ENCODE assay signal across 36 cellular contexts in genomic region chr19:53237114-53237777, GRCh38. TPM values are rescaled to one million over a fixed set of nuclear protein-coding genes. Genes with fewer than 3 reads are reported as not detected.
"Had no signal": no experiment of that assay in that cellular context is flagged by ENCODE, and none has a peak within 500 bp of the region (broad histone marks: within the 10 kb centered on the region; RNA-seq: fewer than 3 reads in every experiment).

No MANE protein-coding gene starts in this region.

- H3K4me1 ChIP-seq: esophagus squamous epithelium, heart right ventricle, lower lobe of right lung, spleen, uterus had no signal

- H3K27ac Mint-ChIP-seq: activated CD4-positive, alpha-beta T cell treated with anti-CD3 and anti-CD28 coated beads, Interleukin-2, amount 10 ng/mL, durations not matched to agents 7 days and 5 days; activated CD8-positive, alpha-beta T cell treated with anti-CD3 and anti-CD28 coated beads for 36 hours; activated naive CD4-positive, alpha-beta T cell treated with anti-CD3 and anti-CD28 coated beads, Interleukin-2, amount 50 U/mL, for 24 hours; activated T-helper 17 cell treated with anti-CD3 and anti-CD28 coated beads, Interleukin-2, amount 50 U/mL, for 72 hours; nephron; T-helper 1 cell treated with Interleukin-12 subunit alpha and Interleukin-12 subunit beta and Interleukin-4 antibody, amounts not matched to agents 30 μg/mL and 1 μg/mL, for 36 hours; type B pancreatic cell had no signal

- H3K27me3 ChIP-seq: brain microvascular endothelial cell, esophagus squamous epithelium, heart right ventricle, spleen, uterus had no signal

- H3K4me3 ChIP-seq: esophagus squamous epithelium, heart right ventricle, lower lobe of right lung, spleen, uterus had no signal

- H3K4me3 Mint-ChIP-seq: activated CD4-positive, alpha-beta T cell treated with anti-CD3 and anti-CD28 coated beads, Interleukin-2, amount 10 ng/mL, durations not matched to agents 7 days and 5 days; activated CD8-positive, alpha-beta T cell treated with anti-CD3 and anti-CD28 coated beads for 36 hours; activated naive CD4-positive, alpha-beta T cell treated with anti-CD3 and anti-CD28 coated beads, Interleukin-2, amount 50 U/mL, for 24 hours; activated T-cell treated with anti-CD3 and anti-CD28 coated beads, Interleukin-2, amount 50 U/mL, for 4 hours; activated T-helper 17 cell treated with anti-CD3 and anti-CD28 coated beads, Interleukin-2, amount 50 U/mL, for 72 hours; nephron; T-helper 1 cell treated with Interleukin-12 subunit alpha and Interleukin-12 subunit beta and Interleukin-4 antibody, amounts not matched to agents 30 μg/mL and 1 μg/mL, for 36 hours; type B pancreatic cell had no signal

- ATAC-seq: activated CD8-positive, alpha-beta T cell treated with anti-CD3 and anti-CD28 coated beads for 36 hours; activated T-cell treated with anti-CD3 and anti-CD28 coated beads, Interleukin-2, amount 50 U/mL, for 4 hours; activated T-helper 17 cell treated with anti-CD3 and anti-CD28 coated beads, Interleukin-2, amount 50 U/mL, for 72 hours; heart right ventricle; left lobe of liver; lower lobe of right lung; right cardiac atrium had no signal

- H3K27me3 Mint-ChIP-seq: activated CD4-positive, alpha-beta T cell treated with anti-CD3 and anti-CD28 coated beads, Interleukin-2, amount 10 ng/mL, durations not matched to agents 7 days and 5 days; activated CD8-positive, alpha-beta T cell treated with anti-CD3 and anti-CD28 coated beads for 36 hours; activated naive CD4-positive, alpha-beta T cell treated with anti-CD3 and anti-CD28 coated beads, Interleukin-2, amount 50 U/mL, for 24 hours; activated T-helper 17 cell treated with anti-CD3 and anti-CD28 coated beads, Interleukin-2, amount 50 U/mL, for 72 hours; type B pancreatic cell had no signal

- H3K4me1 Mint-ChIP-seq: activated CD4-positive, alpha-beta T cell treated with anti-CD3 and anti-CD28 coated beads, Interleukin-2, amount 10 ng/mL, durations not matched to agents 7 days and 5 days; activated naive CD4-positive, alpha-beta T cell treated with anti-CD3 and anti-CD28 coated beads, Interleukin-2, amount 50 U/mL, for 24 hours; activated T-helper 17 cell treated with anti-CD3 and anti-CD28 coated beads, Interleukin-2, amount 50 U/mL, for 72 hours; nephron had no signal

- H3K27ac ChIP-seq: brain microvascular endothelial cell, epithelial cell of prostate, esophagus squamous epithelium, heart right ventricle, lower lobe of right lung, spleen, uterus had no signal

- DNase-seq: activated CD4-positive, alpha-beta T cell treated with anti-CD3 and anti-CD28 coated beads for 1 hour; activated CD4-positive, alpha-beta T cell treated with anti-CD3 and anti-CD28 coated beads, Interleukin-2, amount 10 ng/mL, durations not matched to agents 7 days and 5 days; activated CD8-positive, alpha-beta T cell treated with anti-CD3 and anti-CD28 coated beads for 36 hours; activated gamma-delta T cell treated with Interleukin-2 at 50 U/mL for 16 hours; activated T-cell treated with anti-CD3 and anti-CD28 coated beads, Interleukin-2, amount 50 U/mL, for 4 hours; aorta; brain microvascular endothelial cell; cortex of kidney; esophagus squamous epithelium; foreskin melanocyte; heart right ventricle; kidney glomerular epithelial cell; lower lobe of right lung; mesenchymal stem cell; posterior cingulate gyrus; right cardiac atrium; spleen; stimulated activated naive CD4-positive, alpha-beta T cell treated with Interleukin-2 at 50 U/mL for 16 hours; SW 1271; T-helper 9 cell; uterus had no signal

RNA-seq across cellular contexts. Expression of gene VN1R2, which starts 20.8 kb away (rescaled TPM):
- total RNA-seq: activated CD4-positive, alpha-beta T cell treated with anti-CD3 and anti-CD28 coated beads, Interleukin-2, amount 10 ng/mL, durations not matched to agents 7 days and 5 days; activated CD8-positive, alpha-beta T cell treated with anti-CD3 and anti-CD28 coated beads for 36 hours; activated T-cell treated with anti-CD3 and anti-CD28 coated beads, Interleukin-2, amount 50 U/mL, for 4 hours; activated T-helper 17 cell treated with anti-CD3 and anti-CD28 coated beads, Interleukin-2, amount 50 U/mL, for 72 hours; aorta; cardiac septum; cerebellum; esophagus squamous epithelium; glomerular endothelial cell; heart right ventricle; left lobe of liver; lower lobe of right lung; mononuclear cell; myocyte; right cardiac atrium; spleen; uterus had no signal
- polyA plus RNA-seq: adipose tissue, aorta, heart right ventricle, right cardiac atrium, spleen, thymus had no signal

RNA-seq across cellular contexts. Expression of gene VN1R4, which starts 30.3 kb away (rescaled TPM):
- total RNA-seq: activated CD4-positive, alpha-beta T cell treated with anti-CD3 and anti-CD28 coated beads, Interleukin-2, amount 10 ng/mL, durations not matched to agents 7 days and 5 days; activated CD8-positive, alpha-beta T cell treated with anti-CD3 and anti-CD28 coated beads for 36 hours; activated T-cell treated with anti-CD3 and anti-CD28 coated beads, Interleukin-2, amount 50 U/mL, for 4 hours; activated T-helper 17 cell treated with anti-CD3 and anti-CD28 coated beads, Interleukin-2, amount 50 U/mL, for 72 hours; aorta; cardiac septum; cerebellum; esophagus squamous epithelium; glomerular endothelial cell; heart right ventricle; left lobe of liver; lower lobe of right lung; mononuclear cell; myocyte; osteoblast; right cardiac atrium; spleen; uterus had no signal
- polyA plus RNA-seq: adipose tissue, aorta, heart right ventricle, right cardiac atrium, spleen, thymus had no signal

RNA-seq across cellular contexts. Expression of gene ZNF665, which starts 44.1 kb away (rescaled TPM):
- total RNA-seq: myocyte had no signal
